In genomic region chr3:81245043-81245442, GRCh38 we compare ENCODE assay signal across 20 cellular contexts.
DNase-seq lines count a peak whose midpoint lies in the region; ATAC-seq and TF ChIP-seq lines count a peak whose summit lies in the region.
"Had no signal": no experiment of that assay in that cellular context is flagged by ENCODE, and none has a peak within 500 bp of the region (broad histone marks: within the 10 kb centered on the region; RNA-seq: fewer than 3 reads in every experiment).

No MANE protein-coding gene starts in this region.

- intact Hi-C loops in right cardiac atrium (cut with DNase I): no loop called here

- TF ChIP-seq CTCF in right atrium auricular region (IDR thresholded peaks at IDR 0.05): no peak
- TF ChIP-seq CTCF in chondrocyte (IDR thresholded peaks at IDR 0.05): no peak
- no peak for TF ChIP-seq CTCF in GM20000 (IDR thresholded peaks at IDR 0.05; ENCODE audit: extremely low read depth, missing control alignments)
- no peak for TF ChIP-seq CTCF in SK-N-SH (IDR thresholded peaks at IDR 0.05)

- no peaks in the 10 kb centered on the region for H3K4me1 ChIP-seq in right cardiac atrium (ENCODE audit: control insufficient read depth, insufficient read depth, low read length)
- no peaks in the 10 kb centered on the region for H3K4me1 ChIP-seq in right atrium auricular region
- peaks cover 0 to 13% (median 10%) of the 10 kb centered on the region in 5 donors for H3K4me1 ChIP-seq in subcutaneous abdominal adipose tissue (ENCODE audit: control insufficient read depth in 5 of 5, insufficient read depth in 5 of 5, low read length in 5 of 5)
- peaks cover 0 to 5% of the 10 kb centered on the region in 2 experiments; a peak in 1 of 4 replicates for H3K4me1 ChIP-seq in SK-N-SH (ENCODE audit: control insufficient read depth in 1 of 2, insufficient read depth in 2 of 2, low read depth in 1 of 2, low read length in 1 of 2)
- H3K4me1 ChIP-seq: BLaER1 had no signal

- CTCF ChIA-PET in SK-N-SH (lab: Yijun Ruan, JAX): no interaction called here

- no peak for TF ChIP-seq EP300 in SK-N-SH (IDR thresholded peaks at IDR 0.05; ENCODE audit: borderline replicate concordance in 1 of 2, low read depth in 1 of 2, low read length in 1 of 2)

- no peak overlapping the region for H3K4me2 ChIP-seq in SK-N-SH
- H3K4me2 ChIP-seq: BLaER1 had no signal

- 52% methylated on average over 2 of the region's 2 CpGs for WGBS in right cardiac atrium
- 97% methylated on average over 2 of the region's 2 CpGs for WGBS in SK-N-SH (ENCODE audit: low lambda C conversion rate)

- H3K79me2 ChIP-seq in SK-N-SH (ENCODE audit: insufficient read depth): no peaks in the 10 kb centered on the region

- H3F3A ChIP-seq in SK-N-SH (replicated peaks; ENCODE audit: insufficient read depth): no peaks in the 10 kb centered on the region

- H3K27me3 ChIP-seq in right cardiac atrium (ENCODE audit: control insufficient read depth, insufficient read depth): no peaks in the 10 kb centered on the region
- no peaks in the 10 kb centered on the region for H3K27me3 ChIP-seq in right atrium auricular region
- no peaks in the 10 kb centered on the region for H3K27me3 ChIP-seq in subcutaneous abdominal adipose tissue (ENCODE audit: control insufficient read depth in 5 of 5, insufficient read depth in 4 of 5, low read length in 5 of 5)
- no peaks in the 10 kb centered on the region for H3K27me3 ChIP-seq in SK-N-SH (ENCODE audit: insufficient read depth)
- H3K27me3 ChIP-seq: BLaER1 had no signal

- no peaks in the 10 kb centered on the region for H3K36me3 Mint-ChIP-seq in chondrocyte (ENCODE audit: low read depth)
- H3K36me3 Mint-ChIP-seq in activated T-cell treated with anti-CD3 and anti-CD28 coated beads, Interleukin-2, amount 50 U/mL, for 24 hours (ENCODE audit: low read depth): no peaks in the 10 kb centered on the region
- H3K36me3 Mint-ChIP-seq: CD4-positive, alpha-beta memory T cell had no signal

- no peaks in the 10 kb centered on the region for H3K9me3 Mint-ChIP-seq in chondrocyte (ENCODE audit: low read depth)
- peaks cover 7% of the 10 kb centered on the region for H3K9me3 Mint-ChIP-seq in activated T-cell treated with anti-CD3 and anti-CD28 coated beads, Interleukin-2, amount 50 U/mL, for 24 hours

- H3K27ac ChIP-seq in right cardiac atrium (ENCODE audit: low read length) (no peak overlapping the region), right atrium auricular region (no peak overlapping the region), subcutaneous abdominal adipose tissue (ENCODE audit: low read depth, low read length) (peak overlapping the region; percentile 21), SK-N-SH (ENCODE audit: low read depth in 2 of 2, low read length in 1 of 2) (no peak overlapping the region)
- H3K27ac ChIP-seq: BLaER1 had no signal

- H3K9ac ChIP-seq in subcutaneous abdominal adipose tissue (ENCODE audit: low read length in 5 of 5) (peak overlapping the region in 2 of 5 donors; percentile 24 to 32), SK-N-SH (no peak overlapping the region)
- H3K9ac ChIP-seq: BLaER1 had no signal

- ATAC-seq in right cardiac atrium: peak; percentile 51 to 67
- ATAC-seq: GM12878, PC-3 had no signal

- H3K36me3 ChIP-seq in right atrium auricular region (no peaks in the 10 kb centered on the region), subcutaneous abdominal adipose tissue (ENCODE audit: control insufficient read depth in 5 of 5, insufficient read depth in 5 of 5, low read length in 5 of 5) (no peaks in the 10 kb centered on the region), SK-N-SH (replicated peaks in 1 of 2; ENCODE audit: control insufficient read depth in 1 of 2, insufficient read depth in 2 of 2, low read length in 1 of 2) (no peaks in the 10 kb centered on the region)
- H3K36me3 ChIP-seq: BLaER1 had no signal

- no peak overlapping the region for H3K4me3 Mint-ChIP-seq in chondrocyte (ENCODE audit: unreplicated experiment)
- H3K4me3 Mint-ChIP-seq in activated T-cell treated with anti-CD3 and anti-CD28 coated beads, Interleukin-2, amount 50 U/mL, for 24 hours: no peak overlapping the region
- H3K4me3 Mint-ChIP-seq: CD4-positive, alpha-beta memory T cell had no signal

- H3K4me3 ChIP-seq in right cardiac atrium (ENCODE audit: low read length) (no peak overlapping the region), right atrium auricular region (no peak overlapping the region), subcutaneous abdominal adipose tissue (ENCODE audit: low read depth in 1 of 5, low read length in 5 of 5) (no peak overlapping the region), SK-N-SH (ENCODE audit: low read depth in 2 of 2, low read length in 1 of 2) (no peak overlapping the region)
- H3K4me3 ChIP-seq: BLaER1, GM12878 had no signal

- peaks cover 15% of the 10 kb centered on the region for H3K4me1 Mint-ChIP-seq in chondrocyte (ENCODE audit: low read depth)
- H3K4me1 Mint-ChIP-seq in activated T-cell treated with anti-CD3 and anti-CD28 coated beads, Interleukin-2, amount 50 U/mL, for 24 hours (ENCODE audit: low read depth): no peaks in the 10 kb centered on the region
- H3K4me1 Mint-ChIP-seq: CD4-positive, alpha-beta memory T cell had no signal

- H3K9me3 ChIP-seq in right cardiac atrium (ENCODE audit: control insufficient read depth, low read length): no peaks in the 10 kb centered on the region
- H3K9me3 ChIP-seq in right atrium auricular region: no peaks in the 10 kb centered on the region
- no peaks in the 10 kb centered on the region for H3K9me3 ChIP-seq in subcutaneous abdominal adipose tissue (ENCODE audit: control insufficient read depth in 5 of 5, low read length in 5 of 5)
- H3K9me3 ChIP-seq in SK-N-SH: no peaks in the 10 kb centered on the region
- H3K9me3 ChIP-seq: BLaER1 had no signal

- no peak for TF ChIP-seq RAD21 in SK-N-SH (IDR thresholded peaks at IDR 0.05; ENCODE audit: low read length)

- DNase-seq in right cardiac atrium: no peak
- no peak for DNase-seq in right atrium auricular region (ENCODE audit: low spot score)
- no peak for DNase-seq in chondrocyte (ENCODE audit: low spot score)
- DNase-seq in iris pigment epithelial cell (ENCODE audit: low read depth): peak; percentile 46
- no peak for DNase-seq in GM20000 (ENCODE audit: low spot score)
- DNase-seq in activated T-cell treated with anti-CD3 and anti-CD28 coated beads, Interleukin-2, amount 50 U/mL, for 24 hours: no peak
- no peak for DNase-seq in SK-N-SH
- DNase-seq: CD4-positive, alpha-beta memory T cell; GF-D8; KG1; NCI-H1105 treated with DMSO at 0.1 percent for 48 hours; NCI-H1694 treated with DMSO at 0.1 percent for 48 hours; NCI-H2107; NCI-H510A treated with DMSO at 0.1 percent for 48 hours; NCI-H82; PC-3; RPMI8226 had no signal

- H3K27me3 Mint-ChIP-seq in chondrocyte (ENCODE audit: low read depth): no peaks in the 10 kb centered on the region
- H3K27me3 Mint-ChIP-seq in activated T-cell treated with anti-CD3 and anti-CD28 coated beads, Interleukin-2, amount 50 U/mL, for 24 hours: no peaks in the 10 kb centered on the region
- H3K27me3 Mint-ChIP-seq: CD4-positive, alpha-beta memory T cell had no signal

- no peaks in the 10 kb centered on the region for H4K20me1 ChIP-seq in SK-N-SH (ENCODE audit: insufficient read depth)
- H4K20me1 ChIP-seq: BLaER1 had no signal

- H2AFZ ChIP-seq in SK-N-SH (ENCODE audit: low read depth): no peak overlapping the region

- POLR2A ChIA-PET in SK-N-SH (lab: Yijun Ruan, JAX): no interaction called here

- peak overlapping the region; percentile 24 for H3K27ac Mint-ChIP-seq in chondrocyte (ENCODE audit: unreplicated experiment)
- no peak overlapping the region for H3K27ac Mint-ChIP-seq in activated T-cell treated with anti-CD3 and anti-CD28 coated beads, Interleukin-2, amount 50 U/mL, for 24 hours
- H3K27ac Mint-ChIP-seq: CD4-positive, alpha-beta memory T cell had no signal

- H3K9me2 ChIP-seq in SK-N-SH: no peaks in the 10 kb centered on the region

TF ChIP-seq in SK-N-SH, 30 proteins besides CTCF, POLR2A, EP300 and RAD21:
- TF ChIP-seq RFX5 (IDR thresholded peaks at IDR 0.05; ENCODE audit: low read length) (no peak), NFIC (IDR thresholded peaks at IDR 0.05; ENCODE audit: borderline replicate concordance) (no peak), GABPA (IDR thresholded peaks at IDR 0.05; ENCODE audit: low read depth) (no peak), YY1 (IDR thresholded peaks at IDR 0.05; ENCODE audit: low read depth) (no peak), FOXJ3 (CRISPR knock-in tag; IDR thresholded peaks at IDR 0.05) (no peak), JUND (IDR thresholded peaks at IDR 0.05) (no peak), CHD2 (IDR thresholded peaks at IDR 0.05; ENCODE audit: low read length, partially characterized antibody) (no peak), MEF2A (IDR thresholded peaks at IDR 0.05; ENCODE audit: borderline replicate concordance, low read depth) (no peak), PBX3 (IDR thresholded peaks at IDR 0.05) (no peak), MXI1 (IDR thresholded peaks at IDR 0.05; ENCODE audit: low read depth, low read length) (no peak), USF1 (IDR thresholded peaks at IDR 0.05; ENCODE audit: borderline replicate concordance, low read depth) (no peak), FOSL2 (IDR thresholded peaks at IDR 0.05; ENCODE audit: borderline replicate concordance, low read depth) (no peak), TEAD4 (IDR thresholded peaks at IDR 0.05; ENCODE audit: borderline replicate concordance, insufficient read depth) (no peak), MAX (IDR thresholded peaks at IDR 0.05; ENCODE audit: low read depth) (no peak)
TF ChIP-seq in SK-N-SH: peak in this region for 0.
